ENCODE assay signal across 18 cellular contexts in the genomic region with DNA sequence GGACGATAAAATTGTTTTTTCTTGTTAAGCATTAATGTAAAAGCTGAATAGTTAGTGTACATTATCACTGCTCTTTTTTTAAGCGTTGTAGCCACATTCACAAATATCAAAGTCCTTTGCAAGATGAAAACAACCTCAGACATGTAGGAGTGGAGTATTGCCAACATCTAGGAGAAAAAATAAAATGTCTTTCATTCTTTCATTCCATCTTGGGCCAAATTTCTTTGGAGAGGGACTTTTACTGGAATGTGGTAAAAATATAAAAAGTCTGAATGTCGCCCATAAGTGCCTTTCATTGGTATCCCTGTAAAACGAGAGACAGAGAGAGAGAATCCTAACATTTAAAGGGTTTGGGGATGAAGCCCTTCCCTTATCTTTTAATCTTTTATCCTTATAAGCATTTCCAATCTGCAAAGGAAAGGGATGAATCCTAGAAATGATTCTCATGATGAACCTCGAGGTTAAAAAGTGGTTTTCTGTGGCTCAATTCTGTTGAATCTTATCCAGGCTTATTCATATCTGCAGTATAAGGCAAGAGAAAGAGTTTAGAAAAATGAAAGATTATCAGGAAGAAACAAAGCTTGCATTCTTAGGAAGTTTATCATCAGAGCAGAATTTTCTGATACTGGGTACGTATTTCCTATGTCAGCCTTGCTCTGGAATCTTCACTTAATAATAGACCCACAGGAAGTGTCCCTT.
DNase-seq lines count a peak whose midpoint lies in the region; ATAC-seq, FAIRE-seq and TF ChIP-seq lines count a peak whose summit lies in the region.
"Had no signal": no experiment of that assay in that cellular context is flagged by ENCODE, and none has a peak within 500 bp of the region (broad histone marks: within the 10 kb centered on the region; RNA-seq: fewer than 3 reads in every experiment).

No MANE protein-coding gene starts in this region.

- CTCF ChIA-PET in activated CD8-positive, alpha-beta memory T cell treated with anti-CD3 and anti-CD28 coated beads, Interleukin-2, amount 10 ng/mL, durations not matched to agents 7 days and 5 days (lab: Charles Lee), result no interaction called here

- peak; percentile 84 for FAIRE-seq in TTC549 (lab: Jason Lieb, UNC)
- FAIRE-seq: pancreas had no signal

- H3K36me3 ChIP-seq in esophagus muscularis mucosa (no peaks in the 10 kb centered on the region), gastrocnemius medialis (no peaks in the 10 kb centered on the region), WERI-Rb-1 (no peaks in the 10 kb centered on the region)
- H3K36me3 ChIP-seq: pancreas, suprapubic skin had no signal

- peaks cover 3 to 73% (median 67%) of the 10 kb centered on the region in 4 donors for H3K4me1 ChIP-seq in esophagus muscularis mucosa
- no peaks in the 10 kb centered on the region for H3K4me1 ChIP-seq in gastrocnemius medialis
- H3K4me1 ChIP-seq: pancreas had no signal

- TF ChIP-seq POLR2A in esophagus muscularis mucosa (IDR thresholded peaks at IDR 0.05; ENCODE audit: low read depth) (no peak), gastrocnemius medialis (IDR thresholded peaks at IDR 0.05) (no peak)

- WGBS in esophagus muscularis mucosa, result 68% methylated on average over 6 of the region's 6 CpGs

- no peak overlapping the region for H3K4me3 Mint-ChIP-seq in activated CD8-positive, alpha-beta memory T cell treated with anti-CD3 and anti-CD28 coated beads, Interleukin-2, amount 10 ng/mL, durations not matched to agents 7 days and 5 days
- H3K4me3 Mint-ChIP-seq: activated naive CD4-positive, alpha-beta T cell treated with anti-CD3 and anti-CD28 coated beads, Interleukin-2, amount 10 ng/mL, durations not matched to agents 7 days and 5 days; B cell had no signal

- in situ Hi-C loops in gastrocnemius medialis (cut with MboI; ENCODE audit: low sequenced_read_pairs in 4 of 4), result loop anchor here in 3 of 4 donors (10.0 to 25.0 kb wide), 5 partner anchors 899 to 1974 kb away; a partner anchor contains a TSS

- no peaks in the 10 kb centered on the region for H3K36me3 Mint-ChIP-seq in activated CD8-positive, alpha-beta memory T cell treated with anti-CD3 and anti-CD28 coated beads, Interleukin-2, amount 10 ng/mL, durations not matched to agents 7 days and 5 days
- H3K36me3 Mint-ChIP-seq: activated naive CD4-positive, alpha-beta T cell treated with anti-CD3 and anti-CD28 coated beads, Interleukin-2, amount 10 ng/mL, durations not matched to agents 7 days and 5 days had no signal

- H3K9me3 ChIP-seq in esophagus muscularis mucosa, result no peaks in the 10 kb centered on the region
- H3K9me3 ChIP-seq in gastrocnemius medialis, result no peaks in the 10 kb centered on the region
- H3K9me3 ChIP-seq in WERI-Rb-1 (ENCODE audit: severe bottlenecking), result no peaks in the 10 kb centered on the region
- H3K9me3 ChIP-seq: pancreas, SK-N-SH, suprapubic skin had no signal

- H3K27ac Mint-ChIP-seq in activated CD8-positive, alpha-beta memory T cell treated with anti-CD3 and anti-CD28 coated beads, Interleukin-2, amount 10 ng/mL, durations not matched to agents 7 days and 5 days, result no peak overlapping the region
- H3K27ac Mint-ChIP-seq: activated naive CD4-positive, alpha-beta T cell treated with anti-CD3 and anti-CD28 coated beads, Interleukin-2, amount 10 ng/mL, durations not matched to agents 7 days and 5 days; B cell had no signal

- no peaks in the 10 kb centered on the region for H3K27me3 ChIP-seq in esophagus muscularis mucosa
- no peaks in the 10 kb centered on the region for H3K27me3 ChIP-seq in gastrocnemius medialis
- peaks cover 39% of the 10 kb centered on the region for H3K27me3 ChIP-seq in WERI-Rb-1 (ENCODE audit: insufficient read depth, low read depth, severe bottlenecking)
- H3K27me3 ChIP-seq: pancreas, suprapubic skin had no signal

- no peak overlapping the region for H3K4me3 ChIP-seq in esophagus muscularis mucosa
- H3K4me3 ChIP-seq in gastrocnemius medialis, result no peak overlapping the region
- no peak overlapping the region for H3K4me3 ChIP-seq in WERI-Rb-1 (ENCODE audit: low read depth, low read length)
- H3K4me3 ChIP-seq: pancreas, suprapubic skin had no signal

- H3K4me1 Mint-ChIP-seq in activated CD8-positive, alpha-beta memory T cell treated with anti-CD3 and anti-CD28 coated beads, Interleukin-2, amount 10 ng/mL, durations not matched to agents 7 days and 5 days, result peaks cover 9% of the 10 kb centered on the region
- H3K4me1 Mint-ChIP-seq: B cell had no signal

- H3K27ac ChIP-seq in esophagus muscularis mucosa (replicated peaks in 1 of 4) (peak overlapping the region in 3 of 4 donors; percentile 12 to 25 (median 22)), gastrocnemius medialis (peak overlapping the region in 3 of 4 donors; percentile 10 to 35 (median 14)), WERI-Rb-1 (no peak overlapping the region)
- H3K27ac ChIP-seq: pancreas, suprapubic skin had no signal

- no peak for ATAC-seq in gastrocnemius medialis
- no peak for ATAC-seq in activated CD8-positive, alpha-beta memory T cell treated with anti-CD3 and anti-CD28 coated beads, Interleukin-2, amount 10 ng/mL, durations not matched to agents 7 days and 5 days

- TF ChIP-seq CTCF in esophagus muscularis mucosa (IDR thresholded peaks at IDR 0.05) (no peak), gastrocnemius medialis (IDR thresholded peaks at IDR 0.05 in 4 of 5, conservative IDR thresholded peaks at IDR 0.05 in 1 of 5) (no peak), WERI-Rb-1 (IDR thresholded peaks at IDR 0.05; ENCODE audit: low read depth, low read length) (no peak)

- intact Hi-C loops in esophagus muscularis mucosa (cut with DNase I), result loop anchor here (10.0 kb wide), 2 partner anchors 172 to 1092 kb away; no protein-coding TSS in a partner anchor
- intact Hi-C loops in gastrocnemius medialis (cut with DNase I; ENCODE audit: low total_unique reads), result no loop called here

- H3K9me3 Mint-ChIP-seq in activated CD8-positive, alpha-beta memory T cell treated with anti-CD3 and anti-CD28 coated beads, Interleukin-2, amount 10 ng/mL, durations not matched to agents 7 days and 5 days (ENCODE audit: low read depth), result no peaks in the 10 kb centered on the region
- H3K9me3 Mint-ChIP-seq: activated naive CD4-positive, alpha-beta T cell treated with anti-CD3 and anti-CD28 coated beads, Interleukin-2, amount 10 ng/mL, durations not matched to agents 7 days and 5 days had no signal

- peaks cover 46% of the 10 kb centered on the region for H3K27me3 Mint-ChIP-seq in activated CD8-positive, alpha-beta memory T cell treated with anti-CD3 and anti-CD28 coated beads, Interleukin-2, amount 10 ng/mL, durations not matched to agents 7 days and 5 days

- peak; percentile 41 for DNase-seq in COLO829 (ENCODE audit: low spot score)
- no peak for DNase-seq in esophagus muscularis mucosa (ENCODE audit: extremely low spot score)
- no peak for DNase-seq in gastrocnemius medialis
- no peak for DNase-seq in WERI-Rb-1
- no peak for DNase-seq in activated CD8-positive, alpha-beta memory T cell treated with anti-CD3 and anti-CD28 coated beads, Interleukin-2, amount 10 ng/mL, durations not matched to agents 7 days and 5 days
- no peak for DNase-seq in COLO668 (lab: John Stamatoyannopoulos, UW; ENCODE audit: unreplicated experiment)
- DNase-seq in activated CD4-positive, alpha-beta T cell treated with anti-CD3 and anti-CD28 coated beads for 1 hour, result no peak
- DNase-seq: activated CD8-positive, alpha-beta memory T cell treated with anti-CD3 and anti-CD28 coated beads, Interleukin-2, amount 50 U/mL, for 48 hours; activated naive CD4-positive, alpha-beta T cell treated with anti-CD3 and anti-CD28 coated beads, Interleukin-2, amount 10 ng/mL, durations not matched to agents 7 days and 5 days; DMS79; erythroblast; midbrain; pancreas; SK-N-SH; stimulated activated CD4-positive, alpha-beta T cell treated with anti-CD3 and anti-CD28 coated beads, Interleukin-12 subunit alpha, Interleukin-12 subunit beta, amount 100 ng/mL, for 4 hours had no signal

- TF ChIP-seq EP300 in esophagus muscularis mucosa (IDR thresholded peaks at IDR 0.05), result no peak
